Comparison of ENCODE assay signal across 9 cellular contexts in the genomic region with DNA sequence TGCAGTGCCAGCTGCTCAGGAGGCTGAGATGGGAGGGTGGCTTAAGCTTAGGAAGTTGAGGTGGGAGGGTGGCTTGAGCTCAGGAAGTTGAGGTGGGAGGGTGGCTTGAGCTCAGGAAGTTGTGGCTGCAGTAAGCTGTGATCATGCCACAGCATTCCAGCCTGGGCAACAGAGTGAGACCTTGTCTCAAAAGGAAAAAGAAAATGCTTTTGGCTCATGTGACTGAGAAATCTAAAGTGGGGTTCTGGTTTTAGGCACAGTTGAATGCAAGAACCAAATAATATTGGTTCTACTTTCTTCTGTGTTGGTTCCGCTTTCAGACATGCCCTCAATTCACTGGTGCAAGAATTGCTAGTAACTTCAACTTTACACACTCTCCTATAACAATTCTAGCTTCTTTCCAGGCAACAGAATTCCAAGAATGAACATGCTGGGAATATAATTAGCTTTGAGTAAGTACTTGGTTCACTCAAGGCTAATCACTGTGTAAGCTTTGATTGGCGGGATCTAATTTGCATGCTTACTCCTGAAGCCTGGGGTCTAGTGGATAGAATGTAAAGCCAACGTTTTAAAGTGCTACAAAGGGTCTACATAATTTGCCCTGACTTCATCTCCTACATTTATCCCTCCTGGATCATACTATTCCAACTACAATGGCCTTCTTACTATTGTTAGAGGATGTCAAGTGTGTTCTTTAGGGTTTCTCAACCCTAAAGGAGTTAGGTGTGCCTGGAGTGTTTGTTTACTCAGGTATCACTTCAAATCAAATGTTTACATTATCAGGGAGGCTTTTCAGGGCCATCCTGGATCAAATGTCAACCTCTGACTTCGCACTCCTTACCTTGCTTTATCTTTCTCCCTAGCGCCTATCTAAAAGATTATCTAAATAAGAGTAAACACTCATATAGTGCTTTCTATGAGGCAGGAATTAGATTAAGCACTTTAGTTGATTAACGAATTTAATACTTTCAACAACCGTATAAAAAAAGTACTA.
A peak's percentile ranks its signal among the peaks of the same experiment; 100 is the strongest.
DNase-seq lines count a peak whose midpoint lies in the region; ATAC-seq and TF ChIP-seq lines count a peak whose summit lies in the region.
"Had no signal": no experiment of that assay in that cellular context is flagged by ENCODE, and none has a peak within 500 bp of the region (broad histone marks: within the 10 kb centered on the region; RNA-seq: fewer than 3 reads in every experiment).

No MANE protein-coding gene starts in this region.

- no peaks in the 10 kb centered on the region for H3K9me3 ChIP-seq in cardiac muscle cell (ENCODE audit: low read depth)
- H3K9me3 ChIP-seq in left ventricle myocardium inferior (replicated peaks): no peaks in the 10 kb centered on the region
- H3K9me3 ChIP-seq: pancreas had no signal

- ATAC-seq in HG03039 (IDR thresholded peaks at IDR 0.05; ENCODE audit: unreplicated experiment): no peak

- no peaks in the 10 kb centered on the region for H3K9me3 Mint-ChIP-seq in activated T-helper 1 cell treated with anti-CD3 and anti-CD28 coated beads, Interleukin-12 subunit alpha, Interleukin-12 subunit beta, Interleukin-2, Interleukin-4 antibody, amounts not matched to agents 30 ng/mL and 10 ng/mL and 1 ng/mL, durations not matched to agents 14 hours and 24 hours and 36 hours

- H3K4me3 Mint-ChIP-seq in activated T-helper 1 cell treated with anti-CD3 and anti-CD28 coated beads, Interleukin-12 subunit alpha, Interleukin-12 subunit beta, Interleukin-2, Interleukin-4 antibody, amounts not matched to agents 30 ng/mL and 10 ng/mL and 1 ng/mL, durations not matched to agents 14 hours and 24 hours and 36 hours: peak overlapping the region; percentile 47

- H3K4me1 Mint-ChIP-seq in activated T-helper 1 cell treated with anti-CD3 and anti-CD28 coated beads, Interleukin-12 subunit alpha, Interleukin-12 subunit beta, Interleukin-2, Interleukin-4 antibody, amounts not matched to agents 30 ng/mL and 10 ng/mL and 1 ng/mL, durations not matched to agents 14 hours and 24 hours and 36 hours (ENCODE audit: low read depth): peaks cover 15% of the 10 kb centered on the region

- no peak overlapping the region for H3K27ac Mint-ChIP-seq in activated T-helper 1 cell treated with anti-CD3 and anti-CD28 coated beads, Interleukin-12 subunit alpha, Interleukin-12 subunit beta, Interleukin-2, Interleukin-4 antibody, amounts not matched to agents 30 ng/mL and 10 ng/mL and 1 ng/mL, durations not matched to agents 14 hours and 24 hours and 36 hours

- peak; percentile 29 to 62 for DNase-seq in cardiac muscle cell (ENCODE audit: low read depth in 1 of 2, low spot score in 1 of 2)
- DNase-seq in left ventricle myocardium inferior: no peak
- DNase-seq in Jurkat, Clone E6-1 (ENCODE audit: low read depth, low spot score): peak; percentile 82
- DNase-seq in activated T-helper 1 cell treated with anti-CD3 and anti-CD28 coated beads, Interleukin-12 subunit alpha, Interleukin-12 subunit beta, Interleukin-2, Interleukin-4 antibody, amounts not matched to agents 30 ng/mL and 10 ng/mL and 1 ng/mL, durations not matched to agents 14 hours and 24 hours and 36 hours (ENCODE audit: low spot score): peak; percentile 9
- DNase-seq in substantia nigra (lab: John Stamatoyannopoulos, UW): peak in 6 of 49 donors; percentile 7 to 21 (median 12)
- no peak for DNase-seq in SHP77 (lab: John Stamatoyannopoulos, UW)
- no peak for DNase-seq in stimulated activated CD4-positive, alpha-beta T cell treated with anti-CD3 and anti-CD28 coated beads, Interleukin-2, amount 100 ng/mL, for 48 hours
- DNase-seq: pancreas had no signal

- no peaks in the 10 kb centered on the region for H3K27me3 ChIP-seq in cardiac muscle cell
- H3K27me3 ChIP-seq in left ventricle myocardium inferior (ENCODE audit: low read depth): no peaks in the 10 kb centered on the region
- H3K27me3 ChIP-seq: pancreas had no signal

- peaks cover 26% of the 10 kb centered on the region for H3K4me1 ChIP-seq in cardiac muscle cell (ENCODE audit: low read depth)
- peaks cover 10% of the 10 kb centered on the region for H3K4me1 ChIP-seq in left ventricle myocardium inferior
- H3K4me1 ChIP-seq: pancreas had no signal

- TF ChIP-seq CTCF in cardiac muscle cell (IDR thresholded peaks at IDR 0.05; ENCODE audit: low read depth, low read length) (no peak), left ventricle myocardium inferior (IDR thresholded peaks at IDR 0.05; ENCODE audit: borderline replicate concordance) (no peak)

- H3K36me3 Mint-ChIP-seq in activated T-helper 1 cell treated with anti-CD3 and anti-CD28 coated beads, Interleukin-12 subunit alpha, Interleukin-12 subunit beta, Interleukin-2, Interleukin-4 antibody, amounts not matched to agents 30 ng/mL and 10 ng/mL and 1 ng/mL, durations not matched to agents 14 hours and 24 hours and 36 hours (ENCODE audit: low read depth): no peaks in the 10 kb centered on the region

- H3K36me3 ChIP-seq in cardiac muscle cell (no peaks in the 10 kb centered on the region), left ventricle myocardium inferior (no peaks in the 10 kb centered on the region)
- H3K36me3 ChIP-seq: pancreas had no signal

- H3K27ac ChIP-seq in cardiac muscle cell (peak overlapping the region; percentile 84), left ventricle myocardium inferior (replicated peaks) (no peak overlapping the region), substantia nigra (ENCODE audit: low read depth, low read length, poor library complexity, severe bottlenecking) (peak overlapping the region; percentile 23)
- H3K27ac ChIP-seq: pancreas had no signal

- H3K27me3 Mint-ChIP-seq in activated T-helper 1 cell treated with anti-CD3 and anti-CD28 coated beads, Interleukin-12 subunit alpha, Interleukin-12 subunit beta, Interleukin-2, Interleukin-4 antibody, amounts not matched to agents 30 ng/mL and 10 ng/mL and 1 ng/mL, durations not matched to agents 14 hours and 24 hours and 36 hours (ENCODE audit: insufficient read depth): peaks cover 27% of the 10 kb centered on the region

- intact Hi-C loops in left ventricle myocardium inferior (cut with micrococcal nuclease): no loop called here
- intact Hi-C loops in activated T-helper 1 cell treated with anti-CD3 and anti-CD28 coated beads, Interleukin-12 subunit alpha, Interleukin-12 subunit beta, Interleukin-2, Interleukin-4 antibody, amounts not matched to agents 30 ng/mL and 10 ng/mL and 1 ng/mL, durations not matched to agents 14 hours and 24 hours and 36 hours (cut with micrococcal nuclease): no loop called here

- H3K4me3 ChIP-seq in cardiac muscle cell: no peak overlapping the region
- H3K4me3 ChIP-seq in left ventricle myocardium inferior: no peak overlapping the region
- H3K4me3 ChIP-seq in Jurkat, Clone E6-1 (ENCODE audit: low read length): no peak overlapping the region
- H3K4me3 ChIP-seq: pancreas had no signal

Comparison
In these comparisons a context has a peak if more than half of its experiments do, and no peak if none do; other contexts are left out.
1. DNase-seq: peak in cardiac muscle cell (2 of 2), Jurkat, Clone E6-1 (single experiment) and activated T-helper 1 cell treated with anti-CD3 and anti-CD28 coated beads, Interleukin-12 subunit alpha, Interleukin-12 subunit beta, Interleukin-2, Interleukin-4 antibody, amounts not matched to agents 30 ng/mL and 10 ng/mL and 1 ng/mL, durations not matched to agents 14 hours and 24 hours and 36 hours (single experiment); none in left ventricle myocardium inferior (single experiment), SHP77 (0 of 2) and stimulated activated CD4-positive, alpha-beta T cell treated with anti-CD3 and anti-CD28 coated beads, Interleukin-2, amount 100 ng/mL, for 48 hours (0 of 2).